In genomic region chr13:53237696-53238095, GRCh38 we compare ENCODE assay signal across 26 cellular contexts.
"Had no signal": no experiment of that assay in that cellular context is flagged by ENCODE, and none has a peak within 500 bp of the region (broad histone marks: within the 10 kb centered on the region; RNA-seq: fewer than 3 reads in every experiment).

No MANE protein-coding gene starts in this region.

- FAIRE-seq: endometrium, islet of Langerhans had no signal

- H3K4me1 Mint-ChIP-seq: activated CD4-positive, alpha-beta memory T cell treated with anti-CD3 and anti-CD28 coated beads, Interleukin-2, amount 10 ng/mL, durations not matched to agents 7 days and 5 days; activated CD4-positive, alpha-beta T cell treated with anti-CD3 and anti-CD28 coated beads, Interleukin-2, amount 10 ng/mL, durations not matched to agents 24 days and 14 days; activated naive CD8-positive, alpha-beta T cell treated with anti-CD3 and anti-CD28 coated beads, Interleukin-2, amount 10 ng/mL, durations not matched to agents 7 days and 5 days; natural killer cell; stimulated activated effector memory CD8-positive, alpha-beta T cell treated with anti-CD3 and anti-CD28 coated beads, Interleukin-12 subunit alpha, Interleukin-12 subunit beta, amount 100 ng/mL, for 72 hours; stimulated activated naive CD8-positive, alpha-beta T cell treated with anti-CD3 and anti-CD28 coated beads, Interleukin-15, amount 100 ng/mL, for 72 hours had no signal

- H3K27me3 Mint-ChIP-seq: activated CD4-positive, alpha-beta memory T cell treated with anti-CD3 and anti-CD28 coated beads, Interleukin-2, amount 10 ng/mL, durations not matched to agents 7 days and 5 days; activated CD4-positive, alpha-beta T cell treated with anti-CD3 and anti-CD28 coated beads, Interleukin-2, amount 10 ng/mL, durations not matched to agents 24 days and 14 days; activated naive CD8-positive, alpha-beta T cell treated with anti-CD3 and anti-CD28 coated beads, Interleukin-2, amount 10 ng/mL, durations not matched to agents 7 days and 5 days had no signal

- H3K4me3 ChIP-seq: cardiac muscle cell, heart left ventricle, ovary, prostate gland, right atrium auricular region, tibial artery had no signal

- H3K27ac Mint-ChIP-seq: activated CD4-positive, alpha-beta memory T cell treated with anti-CD3 and anti-CD28 coated beads, Interleukin-2, amount 10 ng/mL, durations not matched to agents 7 days and 5 days; activated CD4-positive, alpha-beta T cell treated with anti-CD3 and anti-CD28 coated beads, Interleukin-2, amount 10 ng/mL, durations not matched to agents 24 days and 14 days; activated naive CD4-positive, alpha-beta T cell treated with anti-CD3 and anti-CD28 coated beads for 36 hours; activated naive CD8-positive, alpha-beta T cell treated with anti-CD3 and anti-CD28 coated beads, Interleukin-2, amount 10 ng/mL, durations not matched to agents 7 days and 5 days; activated T-cell treated with anti-CD3 and anti-CD28 coated beads, Interleukin-2, amount 50 U/mL, for 72 hours; natural killer cell; stimulated activated effector memory CD8-positive, alpha-beta T cell treated with anti-CD3 and anti-CD28 coated beads, Interleukin-12 subunit alpha, Interleukin-12 subunit beta, amount 100 ng/mL, for 72 hours; stimulated activated naive CD8-positive, alpha-beta T cell treated with anti-CD3 and anti-CD28 coated beads, Interleukin-15, amount 100 ng/mL, for 72 hours had no signal

- H3K9me3 Mint-ChIP-seq: activated CD4-positive, alpha-beta memory T cell treated with anti-CD3 and anti-CD28 coated beads, Interleukin-2, amount 10 ng/mL, durations not matched to agents 7 days and 5 days; activated CD4-positive, alpha-beta T cell treated with anti-CD3 and anti-CD28 coated beads, Interleukin-2, amount 10 ng/mL, durations not matched to agents 24 days and 14 days; activated naive CD4-positive, alpha-beta T cell treated with anti-CD3 and anti-CD28 coated beads for 36 hours; activated naive CD8-positive, alpha-beta T cell treated with anti-CD3 and anti-CD28 coated beads, Interleukin-2, amount 10 ng/mL, durations not matched to agents 7 days and 5 days; activated T-cell treated with anti-CD3 and anti-CD28 coated beads, Interleukin-2, amount 50 U/mL, for 72 hours; stimulated activated effector memory CD8-positive, alpha-beta T cell treated with anti-CD3 and anti-CD28 coated beads, Interleukin-12 subunit alpha, Interleukin-12 subunit beta, amount 100 ng/mL, for 72 hours; stimulated activated naive CD8-positive, alpha-beta T cell treated with anti-CD3 and anti-CD28 coated beads, Interleukin-15, amount 100 ng/mL, for 72 hours had no signal

- DNase-seq: activated CD4-positive, alpha-beta memory T cell treated with anti-CD3 and anti-CD28 coated beads, Interleukin-2, amount 10 ng/mL, durations not matched to agents 7 days and 5 days; activated CD4-positive, alpha-beta T cell treated with anti-CD3 and anti-CD28 coated beads, Interleukin-2, amount 10 ng/mL, durations not matched to agents 24 days and 14 days; activated effector memory CD4-positive, alpha-beta T cell treated with Interleukin-2 at 50 U/mL for 16 hours; activated naive CD4-positive, alpha-beta T cell treated with anti-CD3 and anti-CD28 coated beads for 36 hours; activated naive CD8-positive, alpha-beta T cell treated with anti-CD3 and anti-CD28 coated beads, Interleukin-2, amount 10 ng/mL, durations not matched to agents 7 days and 5 days; activated T-cell treated with anti-CD3 and anti-CD28 coated beads, Interleukin-2, amount 50 U/mL, for 72 hours; amniotic stem cell; cortex of kidney; heart left ventricle; left ventricle myocardium superior; mammary epithelial cell; midbrain; natural killer cell; ovary; stimulated activated CD4-positive, alpha-beta T cell treated with anti-CD3 and anti-CD28 coated beads, Interleukin-1b, Interleukin-23, amount 100 ng/mL, for 48 hours; stimulated activated naive CD8-positive, alpha-beta T cell treated with anti-CD3 and anti-CD28 coated beads, Interleukin-15, amount 100 ng/mL, for 72 hours; T1000; tibial artery had no signal

- ATAC-seq: activated CD4-positive, CD25-positive, alpha-beta regulatory T cell treated with anti-CD3 and anti-CD28 coated beads, Interleukin-2, amount 50 U/mL, for 24 hours; activated T-cell treated with anti-CD3 and anti-CD28 coated beads, Interleukin-2, amount 50 U/mL, for 72 hours; heart left ventricle; left ventricle myocardium superior; natural killer cell; stimulated activated effector memory CD8-positive, alpha-beta T cell treated with anti-CD3 and anti-CD28 coated beads, Interleukin-12 subunit alpha, Interleukin-12 subunit beta, amount 100 ng/mL, for 72 hours; stimulated activated naive CD8-positive, alpha-beta T cell treated with anti-CD3 and anti-CD28 coated beads, Interleukin-15, amount 100 ng/mL, for 72 hours had no signal

- H3K4me1 ChIP-seq: heart left ventricle, prostate gland, right atrium auricular region, tibial artery had no signal

- H3K4me3 Mint-ChIP-seq: activated CD4-positive, alpha-beta memory T cell treated with anti-CD3 and anti-CD28 coated beads, Interleukin-2, amount 10 ng/mL, durations not matched to agents 7 days and 5 days; activated CD4-positive, alpha-beta T cell treated with anti-CD3 and anti-CD28 coated beads, Interleukin-2, amount 10 ng/mL, durations not matched to agents 24 days and 14 days; activated naive CD4-positive, alpha-beta T cell treated with anti-CD3 and anti-CD28 coated beads for 36 hours; activated naive CD8-positive, alpha-beta T cell treated with anti-CD3 and anti-CD28 coated beads, Interleukin-2, amount 10 ng/mL, durations not matched to agents 7 days and 5 days; activated T-cell treated with anti-CD3 and anti-CD28 coated beads, Interleukin-2, amount 50 U/mL, for 72 hours; natural killer cell; stimulated activated effector memory CD8-positive, alpha-beta T cell treated with anti-CD3 and anti-CD28 coated beads, Interleukin-12 subunit alpha, Interleukin-12 subunit beta, amount 100 ng/mL, for 72 hours; stimulated activated naive CD8-positive, alpha-beta T cell treated with anti-CD3 and anti-CD28 coated beads, Interleukin-15, amount 100 ng/mL, for 72 hours had no signal

- H3K9me3 ChIP-seq: heart left ventricle, neutrophil, ovary, prostate gland, right atrium auricular region, tibial artery had no signal

- H3K27me3 ChIP-seq: cardiac muscle cell, ovary, right atrium auricular region had no signal

- H3K36me3 ChIP-seq: cardiac muscle cell, heart left ventricle, neutrophil, ovary, prostate gland, right atrium auricular region, tibial artery had no signal

- H3K27ac ChIP-seq: cardiac muscle cell, heart left ventricle, neutrophil, ovary, prostate gland, right atrium auricular region, tibial artery had no signal

- H3K36me3 Mint-ChIP-seq: activated naive CD8-positive, alpha-beta T cell treated with anti-CD3 and anti-CD28 coated beads, Interleukin-2, amount 10 ng/mL, durations not matched to agents 7 days and 5 days; natural killer cell; stimulated activated effector memory CD8-positive, alpha-beta T cell treated with anti-CD3 and anti-CD28 coated beads, Interleukin-12 subunit alpha, Interleukin-12 subunit beta, amount 100 ng/mL, for 72 hours had no signal
